In the genomic region with DNA sequence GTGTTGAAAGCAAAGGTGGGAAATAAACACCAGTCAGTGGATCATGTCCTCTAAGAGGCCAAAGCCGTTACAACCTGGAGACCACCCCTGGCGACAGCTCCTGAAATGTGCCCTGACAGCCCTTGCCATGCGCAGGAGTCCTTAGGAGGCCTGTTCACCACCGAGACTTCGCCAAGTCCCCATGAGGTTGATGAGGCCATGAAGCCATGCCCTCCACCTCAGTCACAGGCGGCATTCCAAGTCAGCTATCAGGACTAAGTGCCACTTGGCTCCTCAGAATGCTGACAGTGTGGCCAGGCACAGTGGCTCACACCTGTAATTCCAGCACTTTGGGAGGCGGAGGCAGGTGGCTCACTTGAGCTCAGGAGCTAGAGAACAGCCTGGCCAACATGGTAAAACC, we compare ENCODE assay signal across 27 cellular contexts. TPM values are rescaled to one million over a fixed set of nuclear protein-coding genes. Genes with fewer than 3 reads are reported as not detected.
A peak's percentile ranks its signal among the peaks of the same experiment; 100 is the strongest.
DNase-seq lines count a peak whose midpoint lies in the region; ATAC-seq, FAIRE-seq and TF ChIP-seq lines count a peak whose summit lies in the region.
"Had no signal": no experiment of that assay in that cellular context is flagged by ENCODE, and none has a peak within 500 bp of the region (broad histone marks: within the 10 kb centered on the region; RNA-seq: fewer than 3 reads in every experiment).

No MANE protein-coding gene starts in this region.

- TF ChIP-seq CTCF in sigmoid colon (IDR thresholded peaks at IDR 0.05) = no peak

- peak; percentile 81 for DNase-seq in DMS79 treated with DMSO at 0.1 percent for 48 hours (lab: John Stamatoyannopoulos, UW)
- DNase-seq in cerebellar cortex (ENCODE audit: low spot score) = peak; percentile 73
- DNase-seq in left ventricle myocardium superior = no peak
- no peak for DNase-seq in sigmoid colon
- DNase-seq in HCEC 1CT = no peak
- no peak for DNase-seq in A172 (ENCODE audit: low spot score)
- no peak for DNase-seq in GM12892 (ENCODE audit: insufficient read length)
- DNase-seq: activated CD4-positive, alpha-beta T cell treated with anti-CD3 and anti-CD28 coated beads for 4 hours; activated CD8-positive, alpha-beta memory T cell treated with anti-CD3 and anti-CD28 coated beads for 24 hours; activated T-cell treated with anti-CD3 and anti-CD28 coated beads, Interleukin-2, amount 50 U/mL, for 24 hours; brain microvascular endothelial cell; cortex of kidney; EL; esophagus squamous epithelium; GOT3; hippocampal formation; midbrain; naive thymus-derived CD4-positive, alpha-beta T cell; NCI-H2171 treated with DMSO at 0.1 percent for 48 hours; SHP77 treated with DMSO at 0.1 percent for 48 hours; stimulated activated CD4-positive, alpha-beta T cell treated with anti-CD3 and anti-CD28 coated beads, Interleukin-2, amount 100 ng/mL, for 24 hours; stomach; trophoblast cell had no signal

- no peaks in the 10 kb centered on the region for H3K36me3 ChIP-seq in sigmoid colon
- H3K36me3 ChIP-seq: brain microvascular endothelial cell, esophagus squamous epithelium, stomach had no signal

- TF ChIP-seq POLR2A in sigmoid colon (IDR thresholded peaks at IDR 0.05) (no peak), GM12892 (IDR thresholded peaks at IDR 0.05; ENCODE audit: low read depth, low read length) (no peak)

- 88 to 89% methylated on average over 7 of the region's 7 CpGs for WGBS in sigmoid colon, 2 donors

- no peaks in the 10 kb centered on the region for H3K27me3 ChIP-seq in sigmoid colon
- H3K27me3 ChIP-seq: brain microvascular endothelial cell, esophagus squamous epithelium had no signal

- intact Hi-C loops in left ventricle myocardium superior (cut with micrococcal nuclease) (no loop called here), sigmoid colon (cut with DNase I) (no loop called here)

- no peaks in the 10 kb centered on the region for H3K9me3 ChIP-seq in sigmoid colon
- H3K9me3 ChIP-seq: esophagus squamous epithelium, stomach had no signal

- no peak for FAIRE-seq in GM12892 (lab: Jason Lieb, UNC)
- FAIRE-seq: frontal cortex had no signal

- peaks cover 0 to 55% (median 49%) of the 10 kb centered on the region in 4 donors for H3K4me1 ChIP-seq in sigmoid colon

- H3K27ac ChIP-seq in sigmoid colon = peak overlapping the region in 3 of 4 donors; percentile 73 to 81 (median 74)
- H3K27ac ChIP-seq: brain microvascular endothelial cell, C4-2B had no signal

- ATAC-seq in left ventricle myocardium superior = peak; percentile 58
- ATAC-seq: left lobe of liver; naive thymus-derived CD4-positive, alpha-beta T cell had no signal

- no peak for TF ChIP-seq EP300 in sigmoid colon (IDR thresholded peaks at IDR 0.05)

- H3K4me3 ChIP-seq in sigmoid colon = no peak overlapping the region
- H3K4me3 ChIP-seq: esophagus squamous epithelium, smooth muscle cell, stomach had no signal

RNA-seq across cellular contexts. Expression of gene ADAM11, which starts 27.1 kb away (rescaled TPM):
- 27.2 TPM for total RNA-seq in left ventricle myocardium superior
- total RNA-seq in sigmoid colon = 1 to 10 TPM; 1.8 to 3.3 (median 3.2) TPM
- under 1 TPM in 2 of 3 donors, not detected in 1; under 0.01 to 0.61 TPM for polyA plus RNA-seq in sigmoid colon
- total RNA-seq in A172 (2014; rRNA removed; shearing (Covaris generic)) = 2.2 and 2.8 TPM in 2 replicates
- polyA plus RNA-seq in GM12892 (2012; ENCODE audit: missing spikeins) = 0.13 TPM
- total RNA-seq: smooth muscle cell had no signal

RNA-seq across cellular contexts. Expression of gene GJC1, which starts 44.2 kb away (rescaled TPM):
- total RNA-seq in left ventricle myocardium superior = 18.6 TPM
- 100 to 1,000 TPM in 1 of 4 donors, 10 to 100 TPM in 3; 68.0 to 134 (median 82.7) TPM for total RNA-seq in sigmoid colon
- polyA plus RNA-seq in sigmoid colon = 1 to 10 TPM in 1 of 3 donors, under 1 TPM in 2; 0.23 to 4.7 (median 0.60) TPM
- 89.1 and 114 TPM in 2 replicates for total RNA-seq in A172 (2014; rRNA removed; shearing (Covaris generic))
- 1.8 TPM for polyA plus RNA-seq in GM12892 (2012; ENCODE audit: missing spikeins)
- polyA plus RNA-seq: naive thymus-derived CD4-positive, alpha-beta T cell had no signal

Comparison
In these comparisons a context has a peak if more than half of its experiments do, and no peak if none do; other contexts are left out.
1. DNase-seq: peak in DMS79 treated with DMSO at 0.1 percent for 48 hours (single experiment) and cerebellar cortex (single experiment); none in left ventricle myocardium superior (single experiment), sigmoid colon (single experiment), HCEC 1CT (single experiment), A172 (single experiment) and GM12892 (single experiment).